Comparison of ENCODE assay signal across 1 cellular context in the genomic region with DNA sequence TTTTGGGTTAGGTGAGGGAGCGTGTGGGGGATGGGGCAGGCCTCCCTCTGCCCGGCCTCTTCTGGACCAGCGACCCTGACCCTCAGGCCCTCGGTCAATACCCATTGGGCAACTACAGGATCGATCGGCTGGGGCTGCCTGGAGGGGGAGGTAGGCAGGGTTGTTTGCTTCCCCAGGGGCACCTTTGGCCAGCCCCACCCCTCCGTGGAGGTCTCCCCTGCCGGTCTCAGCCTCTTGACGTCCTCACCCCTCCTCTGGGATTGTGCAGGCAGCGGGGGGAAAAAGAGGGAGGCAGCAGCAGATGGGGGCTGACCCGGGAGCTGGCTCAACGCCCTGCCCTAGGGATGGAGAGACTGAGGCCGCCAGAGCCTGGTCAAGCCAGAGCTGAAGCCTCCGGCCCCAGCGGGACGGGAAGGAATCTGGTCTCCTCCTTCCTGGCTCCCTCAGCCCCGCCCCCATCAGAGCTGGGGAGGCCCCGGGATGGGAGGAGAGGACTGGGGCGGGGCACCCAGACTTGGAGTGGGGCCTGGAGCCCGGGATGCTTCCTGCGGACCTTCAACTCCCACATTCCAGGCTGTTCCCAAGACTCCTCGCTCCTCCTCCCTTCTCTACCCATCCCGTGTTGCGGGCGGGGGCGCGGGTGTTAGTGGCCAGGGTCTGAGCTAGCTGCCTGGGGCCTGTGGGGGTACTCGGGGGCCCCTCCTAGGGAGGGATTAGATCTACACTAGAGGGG.
TF ChIP-seq lines count a peak whose summit lies in the region.

No MANE protein-coding gene starts in this region.

TF ChIP-seq in SK-N-SH, 30 proteins besides CTCF, POLR2A, EP300 and RAD21 (continued from another document):
- TF ChIP-seq, protein P1, sequence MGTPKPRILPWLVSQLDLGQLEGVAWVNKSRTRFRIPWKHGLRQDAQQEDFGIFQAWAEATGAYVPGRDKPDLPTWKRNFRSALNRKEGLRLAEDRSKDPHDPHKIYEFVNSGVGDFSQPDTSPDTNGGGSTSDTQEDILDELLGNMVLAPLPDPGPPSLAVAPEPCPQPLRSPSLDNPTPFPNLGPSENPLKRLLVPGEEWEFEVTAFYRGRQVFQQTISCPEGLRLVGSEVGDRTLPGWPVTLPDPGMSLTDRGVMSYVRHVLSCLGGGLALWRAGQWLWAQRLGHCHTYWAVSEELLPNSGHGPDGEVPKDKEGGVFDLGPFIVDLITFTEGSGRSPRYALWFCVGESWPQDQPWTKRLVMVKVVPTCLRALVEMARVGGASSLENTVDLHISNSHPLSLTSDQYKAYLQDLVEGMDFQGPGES (IDR thresholded peaks at IDR 0.05; ENCODE audit: low read depth, low read length) = no peak
- TF ChIP-seq TCF12 (IDR thresholded peaks at IDR 0.05) = no peak
- no peak for TF ChIP-seq CHD2 (IDR thresholded peaks at IDR 0.05; ENCODE audit: low read length, partially characterized antibody)
